In the genomic region with DNA sequence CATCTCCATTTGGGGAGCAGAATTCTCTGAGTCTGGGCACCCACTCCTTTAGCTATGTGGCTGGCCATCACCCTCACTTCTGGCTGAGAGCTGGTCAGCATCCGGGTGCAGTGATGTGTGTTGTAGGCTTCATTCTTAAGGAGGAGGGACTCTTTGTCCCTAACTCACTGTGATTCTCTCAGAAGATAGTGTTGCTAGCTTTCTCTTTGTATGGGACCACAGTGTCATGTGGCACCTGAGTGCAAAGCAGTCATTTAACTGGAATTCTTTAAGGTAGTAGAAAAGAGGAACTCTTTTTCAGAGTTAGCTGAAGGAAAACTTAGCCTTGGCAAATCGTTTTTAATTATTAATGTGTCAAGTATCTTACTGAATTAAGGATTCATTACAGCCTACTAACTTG, we compare ENCODE assay signal across 1 cellular context.
TF ChIP-seq lines count a peak whose summit lies in the region.

No MANE protein-coding gene starts in this region.

TF ChIP-seq in WTC11, 78 proteins besides CTCF, POLR2A, EP300 and RAD21 (continued from another document):
- TF ChIP-seq, protein P1, sequence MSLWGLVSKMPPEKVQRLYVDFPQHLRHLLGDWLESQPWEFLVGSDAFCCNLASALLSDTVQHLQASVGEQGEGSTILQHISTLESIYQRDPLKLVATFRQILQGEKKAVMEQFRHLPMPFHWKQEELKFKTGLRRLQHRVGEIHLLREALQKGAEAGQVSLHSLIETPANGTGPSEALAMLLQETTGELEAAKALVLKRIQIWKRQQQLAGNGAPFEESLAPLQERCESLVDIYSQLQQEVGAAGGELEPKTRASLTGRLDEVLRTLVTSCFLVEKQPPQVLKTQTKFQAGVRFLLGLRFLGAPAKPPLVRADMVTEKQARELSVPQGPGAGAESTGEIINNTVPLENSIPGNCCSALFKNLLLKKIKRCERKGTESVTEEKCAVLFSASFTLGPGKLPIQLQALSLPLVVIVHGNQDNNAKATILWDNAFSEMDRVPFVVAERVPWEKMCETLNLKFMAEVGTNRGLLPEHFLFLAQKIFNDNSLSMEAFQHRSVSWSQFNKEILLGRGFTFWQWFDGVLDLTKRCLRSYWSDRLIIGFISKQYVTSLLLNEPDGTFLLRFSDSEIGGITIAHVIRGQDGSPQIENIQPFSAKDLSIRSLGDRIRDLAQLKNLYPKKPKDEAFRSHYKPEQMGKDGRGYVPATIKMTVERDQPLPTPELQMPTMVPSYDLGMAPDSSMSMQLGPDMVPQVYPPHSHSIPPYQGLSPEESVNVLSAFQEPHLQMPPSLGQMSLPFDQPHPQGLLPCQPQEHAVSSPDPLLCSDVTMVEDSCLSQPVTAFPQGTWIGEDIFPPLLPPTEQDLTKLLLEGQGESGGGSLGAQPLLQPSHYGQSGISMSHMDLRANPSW (CRISPR knock-in tag; conservative IDR thresholded peaks at IDR 0.05; ENCODE audit: low read depth), result no peak
- TF ChIP-seq, protein P2, sequence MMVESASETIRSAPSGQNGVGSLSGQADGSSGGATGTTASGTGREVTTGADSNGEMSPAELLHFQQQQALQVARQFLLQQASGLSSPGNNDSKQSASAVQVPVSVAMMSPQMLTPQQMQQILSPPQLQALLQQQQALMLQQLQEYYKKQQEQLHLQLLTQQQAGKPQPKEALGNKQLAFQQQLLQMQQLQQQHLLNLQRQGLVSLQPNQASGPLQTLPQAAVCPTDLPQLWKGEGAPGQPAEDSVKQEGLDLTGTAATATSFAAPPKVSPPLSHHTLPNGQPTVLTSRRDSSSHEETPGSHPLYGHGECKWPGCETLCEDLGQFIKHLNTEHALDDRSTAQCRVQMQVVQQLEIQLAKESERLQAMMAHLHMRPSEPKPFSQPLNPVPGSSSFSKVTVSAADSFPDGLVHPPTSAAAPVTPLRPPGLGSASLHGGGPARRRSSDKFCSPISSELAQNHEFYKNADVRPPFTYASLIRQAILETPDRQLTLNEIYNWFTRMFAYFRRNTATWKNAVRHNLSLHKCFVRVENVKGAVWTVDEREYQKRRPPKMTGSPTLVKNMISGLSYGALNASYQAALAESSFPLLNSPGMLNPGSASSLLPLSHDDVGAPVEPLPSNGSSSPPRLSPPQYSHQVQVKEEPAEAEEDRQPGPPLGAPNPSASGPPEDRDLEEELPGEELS (CRISPR knock-in tag; IDR thresholded peaks at IDR 0.05), result no peak
- TF ChIP-seq, protein P3, sequence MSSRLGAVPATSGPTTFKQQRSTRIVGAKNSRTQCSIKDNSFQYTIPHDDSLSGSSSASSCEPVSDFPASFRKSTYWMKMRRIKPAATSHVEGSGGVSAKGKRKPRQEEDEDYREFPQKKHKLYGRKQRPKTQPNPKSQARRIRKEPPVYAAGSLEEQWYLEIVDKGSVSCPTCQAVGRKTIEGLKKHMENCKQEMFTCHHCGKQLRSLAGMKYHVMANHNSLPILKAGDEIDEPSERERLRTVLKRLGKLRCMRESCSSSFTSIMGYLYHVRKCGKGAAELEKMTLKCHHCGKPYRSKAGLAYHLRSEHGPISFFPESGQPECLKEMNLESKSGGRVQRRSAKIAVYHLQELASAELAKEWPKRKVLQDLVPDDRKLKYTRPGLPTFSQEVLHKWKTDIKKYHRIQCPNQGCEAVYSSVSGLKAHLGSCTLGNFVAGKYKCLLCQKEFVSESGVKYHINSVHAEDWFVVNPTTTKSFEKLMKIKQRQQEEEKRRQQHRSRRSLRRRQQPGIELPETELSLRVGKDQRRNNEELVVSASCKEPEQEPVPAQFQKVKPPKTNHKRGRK (CRISPR knock-in tag; IDR thresholded peaks at IDR 0.05; ENCODE audit: borderline replicate concordance), result no peak
